Comparison of ENCODE assay signal across 21 cellular contexts in the genomic region with DNA sequence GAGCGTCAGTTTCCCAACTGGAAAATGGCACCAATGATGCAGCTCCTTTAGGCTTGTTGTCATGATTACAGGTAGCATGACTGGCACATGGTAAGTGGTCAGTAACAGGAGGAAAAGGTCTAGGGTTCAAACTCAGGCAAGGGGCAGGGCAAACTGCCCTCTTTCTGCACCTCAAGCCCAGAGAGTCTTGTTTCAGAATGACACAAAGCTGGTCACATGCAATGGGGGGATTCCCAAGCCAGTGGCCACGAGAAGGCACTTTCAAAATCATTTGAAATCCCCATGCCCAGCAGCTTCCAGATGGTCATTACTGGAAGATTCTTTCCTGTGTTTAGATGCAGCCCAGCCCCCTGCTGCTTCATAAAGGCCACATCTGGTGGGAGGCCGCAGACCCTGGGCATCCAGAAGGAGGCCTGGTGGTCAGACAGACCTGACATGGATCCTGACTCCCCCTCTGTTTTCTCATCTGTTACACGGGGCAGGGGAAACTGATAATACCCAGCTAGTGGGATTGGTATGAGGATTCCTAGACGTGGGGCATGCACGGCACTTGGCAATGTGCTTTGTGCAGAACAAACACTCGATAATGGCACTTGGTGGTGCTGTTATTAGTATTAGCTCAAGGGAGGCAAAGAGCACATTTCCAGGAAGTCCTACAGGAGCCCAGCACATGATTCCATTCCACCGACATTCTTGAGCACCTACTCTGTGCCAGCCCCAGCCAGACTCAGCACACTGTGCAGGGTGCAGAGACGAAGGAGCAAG. TPM values are rescaled to one million over a fixed set of nuclear protein-coding genes. Genes with fewer than 3 reads are reported as not detected.
DNase-seq lines count a peak whose midpoint lies in the region; ATAC-seq lines count a peak whose summit lies in the region.
"Had no signal": no experiment of that assay in that cellular context is flagged by ENCODE, and none has a peak within 500 bp of the region (broad histone marks: within the 10 kb centered on the region; RNA-seq: fewer than 3 reads in every experiment).

No MANE protein-coding gene starts in this region.

- no peak overlapping the region for H3K27ac Mint-ChIP-seq in activated naive CD4-positive, alpha-beta T cell treated with anti-CD3 and anti-CD28 coated beads, Interleukin-2, amount 50 U/mL, for 72 hours
- no peak overlapping the region for H3K27ac Mint-ChIP-seq in activated naive CD4-positive, alpha-beta T cell treated with anti-CD3 and anti-CD28 coated beads, Interleukin-2, amount 10 ng/mL, durations not matched to agents 7 days and 5 days
- H3K27ac Mint-ChIP-seq in activated CD4-positive, alpha-beta T cell treated with anti-CD3 and anti-CD28 coated beads, Interleukin-2, amount 10 ng/mL, durations not matched to agents 7 days and 5 days: no peak overlapping the region
- H3K27ac Mint-ChIP-seq: CD8-positive, alpha-beta memory T cell had no signal

- H3K4me3 Mint-ChIP-seq in activated naive CD4-positive, alpha-beta T cell treated with anti-CD3 and anti-CD28 coated beads, Interleukin-2, amount 10 ng/mL, durations not matched to agents 7 days and 5 days: no peak overlapping the region
- no peak overlapping the region for H3K4me3 Mint-ChIP-seq in activated CD4-positive, alpha-beta T cell treated with anti-CD3 and anti-CD28 coated beads, Interleukin-2, amount 10 ng/mL, durations not matched to agents 7 days and 5 days
- H3K4me3 Mint-ChIP-seq: CD8-positive, alpha-beta memory T cell had no signal

- WGBS in aorta, 2 donors: 65 to 67% methylated on average over 9 of the region's 9 CpGs

- intact Hi-C loops in aorta (cut with DNase I): no loop called here

- H3K9me3 Mint-ChIP-seq in activated naive CD4-positive, alpha-beta T cell treated with anti-CD3 and anti-CD28 coated beads, Interleukin-2, amount 50 U/mL, for 72 hours: no peaks in the 10 kb centered on the region
- no peaks in the 10 kb centered on the region for H3K9me3 Mint-ChIP-seq in activated naive CD4-positive, alpha-beta T cell treated with anti-CD3 and anti-CD28 coated beads, Interleukin-2, amount 10 ng/mL, durations not matched to agents 7 days and 5 days
- peaks cover 2% of the 10 kb centered on the region for H3K9me3 Mint-ChIP-seq in activated CD4-positive, alpha-beta T cell treated with anti-CD3 and anti-CD28 coated beads, Interleukin-2, amount 10 ng/mL, durations not matched to agents 7 days and 5 days

- no peaks in the 10 kb centered on the region for H3K36me3 Mint-ChIP-seq in activated naive CD4-positive, alpha-beta T cell treated with anti-CD3 and anti-CD28 coated beads, Interleukin-2, amount 50 U/mL, for 72 hours
- H3K36me3 Mint-ChIP-seq in activated naive CD4-positive, alpha-beta T cell treated with anti-CD3 and anti-CD28 coated beads, Interleukin-2, amount 10 ng/mL, durations not matched to agents 7 days and 5 days: no peaks in the 10 kb centered on the region
- H3K36me3 Mint-ChIP-seq in activated CD4-positive, alpha-beta T cell treated with anti-CD3 and anti-CD28 coated beads, Interleukin-2, amount 10 ng/mL, durations not matched to agents 7 days and 5 days (ENCODE audit: low read depth): peaks cover 1% of the 10 kb centered on the region
- H3K36me3 Mint-ChIP-seq: CD8-positive, alpha-beta memory T cell; naive B cell had no signal

- H3K27ac ChIP-seq in aorta (ENCODE audit: low read depth in 1 of 2, low read length in 2 of 2): no peak overlapping the region
- H3K27ac ChIP-seq: cardiac muscle cell, psoas muscle had no signal

- POLR2A ChIA-PET in activated CD4-positive, alpha-beta T cell treated with anti-CD3 and anti-CD28 coated beads, Interleukin-2, amount 10 ng/mL, durations not matched to agents 7 days and 5 days (lab: Charles Lee): no interaction called here

- ATAC-seq in activated naive CD4-positive, alpha-beta T cell treated with anti-CD3 and anti-CD28 coated beads, Interleukin-2, amount 50 U/mL, for 72 hours: peak; percentile 51 to 76
- ATAC-seq in GM21717 (IDR thresholded peaks at IDR 0.05; ENCODE audit: unreplicated experiment): peak; percentile 59
- ATAC-seq in aorta (ENCODE audit: low FRiP score): peak; percentile 7
- ATAC-seq in GM21737 (IDR thresholded peaks at IDR 0.05; ENCODE audit: unreplicated experiment): no peak
- ATAC-seq: HepG2, left ventricle myocardium superior, psoas muscle had no signal

- CTCF ChIA-PET in activated naive CD4-positive, alpha-beta T cell treated with anti-CD3 and anti-CD28 coated beads, Interleukin-2, amount 10 ng/mL, durations not matched to agents 7 days and 5 days (lab: Charles Lee): interaction anchor here (0.6 to 1.5 kb wide), 4 partner anchors 15 to 203 kb away, joined by 3 read pairs; no protein-coding TSS in a partner anchor
- CTCF ChIA-PET in activated CD4-positive, alpha-beta T cell treated with anti-CD3 and anti-CD28 coated beads, Interleukin-2, amount 10 ng/mL, durations not matched to agents 7 days and 5 days (lab: Charles Lee): no interaction called here

- no peaks in the 10 kb centered on the region for H3K4me1 ChIP-seq in aorta (ENCODE audit: control insufficient read depth in 1 of 2, insufficient read depth in 2 of 2, low read length in 2 of 2)
- H3K4me1 ChIP-seq: psoas muscle had no signal

- no peaks in the 10 kb centered on the region for H3K4me1 Mint-ChIP-seq in activated naive CD4-positive, alpha-beta T cell treated with anti-CD3 and anti-CD28 coated beads, Interleukin-2, amount 10 ng/mL, durations not matched to agents 7 days and 5 days
- H3K4me1 Mint-ChIP-seq in activated CD4-positive, alpha-beta T cell treated with anti-CD3 and anti-CD28 coated beads, Interleukin-2, amount 10 ng/mL, durations not matched to agents 7 days and 5 days: no peaks in the 10 kb centered on the region
- H3K4me1 Mint-ChIP-seq: CD8-positive, alpha-beta memory T cell had no signal

- peaks cover 30% of the 10 kb centered on the region for H3K27me3 Mint-ChIP-seq in activated naive CD4-positive, alpha-beta T cell treated with anti-CD3 and anti-CD28 coated beads, Interleukin-2, amount 10 ng/mL, durations not matched to agents 7 days and 5 days
- H3K27me3 Mint-ChIP-seq in activated CD4-positive, alpha-beta T cell treated with anti-CD3 and anti-CD28 coated beads, Interleukin-2, amount 10 ng/mL, durations not matched to agents 7 days and 5 days: peaks cover 19% of the 10 kb centered on the region

- H3K27me3 ChIP-seq in aorta (ENCODE audit: control insufficient read depth in 1 of 2, insufficient read depth in 2 of 2, low read length in 1 of 2): no peaks in the 10 kb centered on the region

- no peak overlapping the region for H3K4me3 ChIP-seq in aorta (ENCODE audit: low read length in 2 of 2)
- H3K4me3 ChIP-seq: cardiac muscle cell, psoas muscle had no signal

- H3K9me3 ChIP-seq in aorta (ENCODE audit: control insufficient read depth, low read length): peaks cover 5% of the 10 kb centered on the region
- H3K9me3 ChIP-seq: psoas muscle had no signal

- DNase-seq in activated naive CD4-positive, alpha-beta T cell treated with anti-CD3 and anti-CD28 coated beads, Interleukin-2, amount 50 U/mL, for 72 hours (ENCODE audit: low spot score in 2 of 2): no peak
- no peak for DNase-seq in activated naive CD4-positive, alpha-beta T cell treated with anti-CD3 and anti-CD28 coated beads, Interleukin-2, amount 10 ng/mL, durations not matched to agents 7 days and 5 days
- DNase-seq in RPMI7951 (ENCODE audit: low read depth): peak; percentile 19
- DNase-seq in aorta: no peak
- DNase-seq in activated CD4-positive, alpha-beta T cell treated with anti-CD3 and anti-CD28 coated beads, Interleukin-2, amount 10 ng/mL, durations not matched to agents 7 days and 5 days: no peak
- no peak for DNase-seq in NCI-H526 treated with DMSO at 0.1 percent for 48 hours (lab: John Stamatoyannopoulos, UW)
- DNase-seq: activated CD4-positive, alpha-beta T cell treated with anti-CD3 and anti-CD28 coated beads for 48 hours; CD8-positive, alpha-beta memory T cell; effector CD8-positive, alpha-beta T cell; left ventricle myocardium superior; MV-4-11; naive B cell; NCI-H2107; psoas muscle; Right ventricle myocardium superior had no signal

- no peaks in the 10 kb centered on the region for H3K36me3 ChIP-seq in aorta (ENCODE audit: control insufficient read depth in 1 of 2, insufficient read depth in 2 of 2, low read length in 1 of 2)
- H3K36me3 ChIP-seq: cardiac muscle cell had no signal

RNA-seq across cellular contexts. Expression of gene PLA2G2D, which starts 6.9 kb away (rescaled TPM):
- not detected for total RNA-seq in activated naive CD4-positive, alpha-beta T cell treated with anti-CD3 and anti-CD28 coated beads, Interleukin-2, amount 50 U/mL, for 72 hours
- total RNA-seq in RPMI7951 (2014; rRNA removed; shearing (Covaris generic)): not detected in 2 replicates
- total RNA-seq in aorta: under 1 TPM in 1 of 2 donors, not detected in 1; 0.33 TPM
- not detected for polyA plus RNA-seq in aorta
- not detected for total RNA-seq in activated CD4-positive, alpha-beta T cell treated with anti-CD3 and anti-CD28 coated beads, Interleukin-2, amount 10 ng/mL, durations not matched to agents 7 days and 5 days
- total RNA-seq: cardiac muscle cell; CD8-positive, alpha-beta memory T cell; fibroblast of villous mesenchyme; HepG2; left ventricle myocardium superior; psoas muscle; Right ventricle myocardium superior; T-helper 2 cell treated with Interferon-gamma antibody and Interleukin-4, amounts not matched to agents 100 ng/mL and 5 ng/mL, for 36 hours had no signal
- polyA plus RNA-seq: cardiac muscle cell; CD8-positive, alpha-beta memory T cell; HepG2; psoas muscle had no signal

RNA-seq across cellular contexts. Expression of gene PLA2G2F, which starts 12.9 kb away (rescaled TPM):
- not detected for total RNA-seq in activated naive CD4-positive, alpha-beta T cell treated with anti-CD3 and anti-CD28 coated beads, Interleukin-2, amount 50 U/mL, for 72 hours
- total RNA-seq in RPMI7951 (2014; rRNA removed; shearing (Covaris generic)): not detected in 2 replicates
- not detected for total RNA-seq in aorta
- polyA plus RNA-seq in aorta: under 1 TPM; 0.03 to 0.13 TPM
- not detected for total RNA-seq in activated CD4-positive, alpha-beta T cell treated with anti-CD3 and anti-CD28 coated beads, Interleukin-2, amount 10 ng/mL, durations not matched to agents 7 days and 5 days
- total RNA-seq: cardiac muscle cell; CD8-positive, alpha-beta memory T cell; fibroblast of villous mesenchyme; HepG2; left ventricle myocardium superior; psoas muscle; Right ventricle myocardium superior; T-helper 2 cell treated with Interferon-gamma antibody and Interleukin-4, amounts not matched to agents 100 ng/mL and 5 ng/mL, for 36 hours had no signal
- polyA plus RNA-seq: cardiac muscle cell; CD8-positive, alpha-beta memory T cell; HepG2 had no signal

RNA-seq across cellular contexts. Expression of gene PLA2G5, which starts 56.2 kb away (rescaled TPM):
- total RNA-seq in activated naive CD4-positive, alpha-beta T cell treated with anti-CD3 and anti-CD28 coated beads, Interleukin-2, amount 50 U/mL, for 72 hours: not detected
- not detected in 2 replicates for total RNA-seq in RPMI7951 (2014; rRNA removed; shearing (Covaris generic))
- total RNA-seq in aorta: 1 to 10 TPM; 4.0 to 6.8 TPM
- 10 to 100 TPM; 10.3 to 13.7 TPM for polyA plus RNA-seq in aorta
- total RNA-seq in activated CD4-positive, alpha-beta T cell treated with anti-CD3 and anti-CD28 coated beads, Interleukin-2, amount 10 ng/mL, durations not matched to agents 7 days and 5 days: not detected
- total RNA-seq: cardiac muscle cell; CD8-positive, alpha-beta memory T cell; fibroblast of villous mesenchyme; HepG2; T-helper 2 cell treated with Interferon-gamma antibody and Interleukin-4, amounts not matched to agents 100 ng/mL and 5 ng/mL, for 36 hours had no signal
- polyA plus RNA-seq: cardiac muscle cell; CD8-positive, alpha-beta memory T cell; HepG2 had no signal

RNA-seq across cellular contexts. Expression of gene UBXN10, which starts 59.7 kb away (rescaled TPM):
- 1 to 10 TPM in 1 of 2 donors, under 1 TPM in 1; 0.09 to 1.3 TPM for total RNA-seq in activated naive CD4-positive, alpha-beta T cell treated with anti-CD3 and anti-CD28 coated beads, Interleukin-2, amount 50 U/mL, for 72 hours
- total RNA-seq in RPMI7951 (2014; rRNA removed; shearing (Covaris generic)): 0.10 and 0.12 TPM in 2 replicates
- under 1 TPM; 0.23 to 0.33 TPM for total RNA-seq in aorta
- under 1 TPM; 0.18 to 0.25 TPM for polyA plus RNA-seq in aorta
- under 1 TPM; 0.21 to 0.22 TPM for total RNA-seq in activated CD4-positive, alpha-beta T cell treated with anti-CD3 and anti-CD28 coated beads, Interleukin-2, amount 10 ng/mL, durations not matched to agents 7 days and 5 days
- total RNA-seq: fibroblast of villous mesenchyme had no signal
